ENCODE assay signal across 16 cellular contexts in genomic region chr20:50508171-50508761, GRCh38. TPM values are rescaled to one million over a fixed set of nuclear protein-coding genes. Genes with fewer than 3 reads are reported as not detected.
A peak's percentile ranks its signal among the peaks of the same experiment; 100 is the strongest.
DNase-seq lines count a peak whose midpoint lies in the region; ATAC-seq and TF ChIP-seq lines count a peak whose summit lies in the region.
"Had no signal": no experiment of that assay in that cellular context is flagged by ENCODE, and none has a peak within 500 bp of the region (broad histone marks: within the 10 kb centered on the region; RNA-seq: fewer than 3 reads in every experiment).

No MANE protein-coding gene starts in this region.

- TF ChIP-seq RAD21 in IMR-90 (IDR thresholded peaks at IDR 0.05; ENCODE audit: low read length): no peak

- no peak overlapping the region for H3K56ac ChIP-seq in IMR-90 (ENCODE audit: extremely low read depth, insufficient read depth, low read length)

- H3K4me3 ChIP-seq in CD8-positive, alpha-beta T cell (ENCODE audit: low read depth, low read length): no peak overlapping the region
- H3K4me3 ChIP-seq in IMR-90 (ENCODE audit: insufficient read depth, low read depth, low read length): no peak overlapping the region
- H3K4me3 ChIP-seq in hepatocyte: no peak overlapping the region
- H3K4me3 ChIP-seq: Peyer's patch, upper lobe of right lung had no signal

- H3K9me1 ChIP-seq in IMR-90 (ENCODE audit: insufficient read depth, low read length): 0 out of 2 replicates have a peak, but pooled peaks cover 9% of the 10 kb centered on the region

- WGBS in IMR-90 (ENCODE audit: extremely low coverage in 2 of 2, insufficient read length in 1 of 2), 2 experiments: 91% methylated on average over 4 of the region's 9 CpGs; no CpG with 5 or more reads in 1 of the 2 experiments
- WGBS in hepatocyte (ENCODE audit: low lambda C conversion rate, missing lambda C conversion rate): 70% methylated on average over 9 of the region's 9 CpGs

- POLR2A ChIA-PET in CD8-positive, alpha-beta T cell (lab: Charles Lee): interaction anchor here (3.2 kb wide), 1 partner anchor 11 kb away, joined by 19 read pairs; no protein-coding TSS in a partner anchor
- POLR2A ChIA-PET in IMR-90 (lab: Charles Lee; ENCODE audit: unreplicated experiment): no interaction called here

- no peaks in the 10 kb centered on the region for H3K9me2 ChIP-seq in hepatocyte (replicated peaks; ENCODE audit: insufficient read depth)

- TF ChIP-seq POLR2A in IMR-90 (IDR thresholded peaks at IDR 0.05; ENCODE audit: low read depth, low read length): no peak

- peaks cover 23% of the 10 kb centered on the region for H4K20me1 ChIP-seq in IMR-90 (ENCODE audit: insufficient read depth, low read length)
- peaks cover 25% of the 10 kb centered on the region for H4K20me1 ChIP-seq in hepatocyte (ENCODE audit: insufficient read depth, poor library complexity, severe bottlenecking)

- no peak overlapping the region for H2BK120ac ChIP-seq in IMR-90 (ENCODE audit: low read depth, low read length)

- no peak for ATAC-seq in CD8-positive, alpha-beta T cell
- no peak for ATAC-seq in IMR-90 (ENCODE audit: low read depth)
- no peak for ATAC-seq in central memory CD8-positive, alpha-beta T cell (replicated peaks; ENCODE audit: extremely low read depth, poor library complexity, severe bottlenecking)
- ATAC-seq: activated CD4-positive, alpha-beta T cell treated with anti-CD3 and anti-CD28 coated beads for 36 hours; stimulated activated effector memory CD8-positive, alpha-beta T cell treated with anti-CD3 and anti-CD28 coated beads, Interleukin-12 subunit alpha, Interleukin-12 subunit beta, amount 100 ng/mL, for 72 hours; upper lobe of right lung had no signal

- H3K36me3 ChIP-seq in CD8-positive, alpha-beta T cell (ENCODE audit: insufficient read depth, low read length): no peaks in the 10 kb centered on the region
- H3K36me3 ChIP-seq in IMR-90 (ENCODE audit: control insufficient read depth, insufficient read depth, low read length) (no peaks in the 10 kb centered on the region), hepatocyte (replicated peaks; ENCODE audit: insufficient read depth, low read depth) (no peaks in the 10 kb centered on the region)
- H3K36me3 ChIP-seq: Peyer's patch, upper lobe of right lung had no signal

- peak overlapping the region; percentile 9; the same call in 1 of the 3 replicates for H2BK15ac ChIP-seq in IMR-90 (ENCODE audit: low read depth, low read length)

- no peak overlapping the region for H3K27ac Mint-ChIP-seq in CD8-positive, alpha-beta T cell
- no peak overlapping the region for H3K27ac Mint-ChIP-seq in central memory CD8-positive, alpha-beta T cell (ENCODE audit: low read depth)
- H3K27ac Mint-ChIP-seq in neural crest cell (ENCODE audit: unreplicated experiment): no peak overlapping the region
- H3K27ac Mint-ChIP-seq: activated CD4-positive, alpha-beta T cell treated with anti-CD3 and anti-CD28 coated beads for 36 hours; stimulated activated effector memory CD8-positive, alpha-beta T cell treated with anti-CD3 and anti-CD28 coated beads, Interleukin-12 subunit alpha, Interleukin-12 subunit beta, amount 100 ng/mL, for 72 hours had no signal

- peaks cover 33% of the 10 kb centered on the region for H3K4me1 Mint-ChIP-seq in CD8-positive, alpha-beta T cell (ENCODE audit: low read depth)
- peaks cover 32% of the 10 kb centered on the region for H3K4me1 Mint-ChIP-seq in central memory CD8-positive, alpha-beta T cell
- peaks cover 37% of the 10 kb centered on the region for H3K4me1 Mint-ChIP-seq in neural crest cell

- no peaks in the 10 kb centered on the region for H3K9me3 Mint-ChIP-seq in CD8-positive, alpha-beta T cell
- no peaks in the 10 kb centered on the region for H3K9me3 Mint-ChIP-seq in central memory CD8-positive, alpha-beta T cell
- H3K9me3 Mint-ChIP-seq in neural crest cell: no peaks in the 10 kb centered on the region
- H3K9me3 Mint-ChIP-seq: stimulated activated effector memory CD8-positive, alpha-beta T cell treated with anti-CD3 and anti-CD28 coated beads, Interleukin-12 subunit alpha, Interleukin-12 subunit beta, amount 100 ng/mL, for 72 hours had no signal

- CTCF ChIA-PET in CD8-positive, alpha-beta T cell (lab: Charles Lee): interaction anchor here (0.9 to 1.5 kb wide), 3 partner anchors 15 to 68 kb away, joined by 3 to 5 read pairs (median 4); no protein-coding TSS in a partner anchor
- CTCF ChIA-PET in IMR-90 (lab: Yijun Ruan, JAX): interaction anchor here (0.6 kb wide), 1 partner anchor 237 kb away, joined by 8 read pairs; no protein-coding TSS in a partner anchor

- intact Hi-C loops in CD8-positive, alpha-beta T cell (cut with DNase I, micrococcal nuclease): loop anchor here in 1 of 2 experiments (5.0 kb wide), 1 partner anchor 284 kb away; no protein-coding TSS in a partner anchor
- intact Hi-C loops in IMR-90 (cut with micrococcal nuclease): no loop called here

- no peaks in the 10 kb centered on the region for H3K27me3 ChIP-seq in CD8-positive, alpha-beta T cell (ENCODE audit: insufficient read depth, low read length)
- H3K27me3 ChIP-seq in IMR-90 (ENCODE audit: control insufficient read depth, insufficient read depth, low read length): no peaks in the 10 kb centered on the region
- H3K27me3 ChIP-seq in hepatocyte: no peaks in the 10 kb centered on the region
- H3K27me3 ChIP-seq: Peyer's patch, upper lobe of right lung had no signal

- H3K4me1 ChIP-seq in CD8-positive, alpha-beta T cell (ENCODE audit: insufficient read depth, low read length): peaks cover 27% of the 10 kb centered on the region
- H3K4me1 ChIP-seq in IMR-90 (ENCODE audit: control insufficient read depth, insufficient read depth, low read length): peaks cover 20% of the 10 kb centered on the region
- peaks cover 22% of the 10 kb centered on the region for H3K4me1 ChIP-seq in hepatocyte (ENCODE audit: insufficient read depth)

- H4K5ac ChIP-seq in IMR-90 (ENCODE audit: low read depth, low read length): peak overlapping the region; percentile 45; the same call in 1 of the 2 replicates

- peak overlapping the region in 1 of 2 experiments; percentile 24; a peak in 2 of 4 replicates for H4K8ac ChIP-seq in IMR-90 (ENCODE audit: low read depth in 2 of 2, low read length in 2 of 2)

- H3K36me3 Mint-ChIP-seq in CD8-positive, alpha-beta T cell: peaks cover 8% of the 10 kb centered on the region
- peaks cover 10% of the 10 kb centered on the region for H3K36me3 Mint-ChIP-seq in central memory CD8-positive, alpha-beta T cell (ENCODE audit: insufficient read depth)
- H3K36me3 Mint-ChIP-seq in neural crest cell (ENCODE audit: low read depth): no peaks in the 10 kb centered on the region

- no peak overlapping the region for H3K23ac ChIP-seq in IMR-90 (ENCODE audit: low read depth, low read length)

- H2AK9ac ChIP-seq in IMR-90 (replicated peaks; ENCODE audit: low read depth, low read length, poor library complexity): no peak overlapping the region

- peaks cover 0 to 8% of the 10 kb centered on the region in 2 experiments; a peak in 2 of 4 replicates for H3K79me1 ChIP-seq in IMR-90 (ENCODE audit: low read depth in 1 of 2, low read length in 2 of 2)

- in situ Hi-C loops in IMR-90 (cut with MboI; ENCODE audit: low sequenced_read_pairs): no loop called here

- H3K9ac ChIP-seq in IMR-90 (ENCODE audit: low read depth, low read length): no peak overlapping the region

- peak overlapping the region; percentile 17 for H2BK5ac ChIP-seq in IMR-90 (ENCODE audit: low read depth, low read length, poor library complexity, severe bottlenecking)

- no peak for DNase-seq in CD8-positive, alpha-beta T cell
- DNase-seq in IMR-90: no peak
- no peak for DNase-seq in central memory CD8-positive, alpha-beta T cell (ENCODE audit: low spot score in 2 of 2)
- DNase-seq in neural crest cell (ENCODE audit: low read depth, low spot score): no peak
- DNase-seq in hepatocyte (ENCODE audit: low spot score): no peak
- no peak for DNase-seq in NCI-H1930 (lab: John Stamatoyannopoulos, UW)
- DNase-seq in NOMO-1 treated with DMSO at 0.1 percent for 48 hours (lab: John Stamatoyannopoulos, UW; ENCODE audit: unreplicated experiment): no peak
- no peak for DNase-seq in GM10266 (ENCODE audit: extremely low spot score)
- DNase-seq: activated CD4-positive, alpha-beta T cell treated with anti-CD3 and anti-CD28 coated beads for 36 hours; effector CD4-positive, alpha-beta T cell; NCI-H187 treated with DMSO at 0.1 percent for 48 hours; NCI-H526; Peyer's patch; stimulated activated CD4-positive, alpha-beta T cell treated with anti-CD3 and anti-CD28 coated beads, Interleukin-4, amount 100 ng/mL, for 4 hours; upper lobe of right lung had no signal

- BruUV-seq in IMR-90 (replicated peaks; lab: Mats Ljungman, UMichigan): no TSS peak

- no peak overlapping the region for H3K18ac ChIP-seq in IMR-90 (ENCODE audit: low read depth, low read length)

- peak overlapping the region; percentile 4 for H2AFZ ChIP-seq in IMR-90 (replicated peaks; ENCODE audit: low read length, poor library complexity)
- no peak overlapping the region for H2AFZ ChIP-seq in hepatocyte

- no peak overlapping the region for H4K91ac ChIP-seq in IMR-90 (ENCODE audit: insufficient read depth, low read depth, low read length)

- H3K79me2 ChIP-seq in hepatocyte: peaks cover 30% of the 10 kb centered on the region

- H3K4me2 ChIP-seq in IMR-90 (ENCODE audit: low read depth, low read length): no peak overlapping the region
- H3K4me2 ChIP-seq in hepatocyte: no peak overlapping the region

- TF ChIP-seq CTCF in CD8-positive, alpha-beta T cell (IDR thresholded peaks at IDR 0.05): no peak
- TF ChIP-seq CTCF in IMR-90 (conservative IDR thresholded peaks at IDR 0.05; ENCODE audit: low read depth, low read length) (no peak), neural crest cell (conservative IDR thresholded peaks at IDR 0.05) (no peak), hepatocyte (IDR thresholded peaks at IDR 0.05; ENCODE audit: poor library complexity) (no peak), GM10266 (IDR thresholded peaks at IDR 0.05; ENCODE audit: control insufficient read depth, insufficient read depth, low read depth, missing control alignments) (no peak)

- H2BK20ac ChIP-seq in IMR-90 (ENCODE audit: low read depth, low read length): 0 out of 2 replicates have a peak overlapping the region, but pooled peaks have one; percentile 3

- H3K9me3 ChIP-seq in CD8-positive, alpha-beta T cell (ENCODE audit: low read length): no peaks in the 10 kb centered on the region
- no peaks in the 10 kb centered on the region for H3K9me3 ChIP-seq in IMR-90 (ENCODE audit: control insufficient read depth, insufficient read depth, low read length)
- H3K9me3 ChIP-seq in hepatocyte (ENCODE audit: low read depth): no peaks in the 10 kb centered on the region
- H3K9me3 ChIP-seq: Peyer's patch, upper lobe of right lung had no signal

- peak overlapping the region; percentile 53 for H3K4me3 Mint-ChIP-seq in CD8-positive, alpha-beta T cell
- peak overlapping the region; percentile 31 for H3K4me3 Mint-ChIP-seq in central memory CD8-positive, alpha-beta T cell
- H3K4me3 Mint-ChIP-seq in neural crest cell: peak overlapping the region; percentile 59
- H3K4me3 Mint-ChIP-seq: activated CD4-positive, alpha-beta T cell treated with anti-CD3 and anti-CD28 coated beads for 36 hours had no signal

- no peaks in the 10 kb centered on the region for H3K27me3 Mint-ChIP-seq in CD8-positive, alpha-beta T cell (ENCODE audit: low read depth)
- no peaks in the 10 kb centered on the region for H3K27me3 Mint-ChIP-seq in central memory CD8-positive, alpha-beta T cell
- H3K27me3 Mint-ChIP-seq in neural crest cell (ENCODE audit: low read depth): no peaks in the 10 kb centered on the region
- H3K27me3 Mint-ChIP-seq: activated CD4-positive, alpha-beta T cell treated with anti-CD3 and anti-CD28 coated beads for 36 hours had no signal

- H3K27ac ChIP-seq in CD8-positive, alpha-beta T cell (ENCODE audit: low read depth, low read length): no peak overlapping the region
- H3K27ac ChIP-seq in IMR-90 (ENCODE audit: insufficient read depth, low read length) (no peak overlapping the region), hepatocyte (no peak overlapping the region)
- H3K27ac ChIP-seq: Peyer's patch, upper lobe of right lung had no signal

- dilution Hi-C loops in IMR-90 (cut with HindIII; ENCODE audit: low sequenced_read_pairs, unreplicated experiment): no loop called here

- H2AK5ac ChIP-seq in IMR-90 (ENCODE audit: low read depth, low read length): peak overlapping the region; percentile 14; the same call in 1 of the 2 replicates

- no peak overlapping the region for H3K14ac ChIP-seq in IMR-90 (replicated peaks; ENCODE audit: low read depth, low read length)

- no peak overlapping the region; the same call in 1 of the 2 replicates for H3K4ac ChIP-seq in IMR-90 (ENCODE audit: low read depth, low read length)

RNA-seq across cellular contexts. Expression of gene PTPN1, which starts 1.9 kb away (rescaled TPM):
- total RNA-seq in CD8-positive, alpha-beta T cell: 10 to 100 TPM; 96.0 to 97.5 TPM
- total RNA-seq in IMR-90 (2012; rRNA removed) (31.7 and 38.0 TPM in 2 replicates), neural crest cell (43.3 and 43.8 TPM in 2 replicates), hepatocyte (28.3 and 32.1 TPM in 2 replicates)
- polyA plus RNA-seq in IMR-90 (2012; rRNA removed) (37.1 and 37.4 TPM in 2 replicates), hepatocyte (22.0 and 30.8 TPM in 2 replicates)
- 27.3 and 29.6 TPM in 2 replicates for polyA plus RNA-seq in IMR-90 (2012; cell fraction: cytosol; rRNA removed)
- 35.3 and 62.9 TPM in 2 replicates for polyA plus RNA-seq in IMR-90 (2012; cell fraction: nucleus; rRNA removed; ENCODE audit: low replicate concordance)
